In genomic region chr16:50336884-50337283, GRCh38 we compare ENCODE assay signal across 27 cellular contexts. TPM values are rescaled to one million over a fixed set of nuclear protein-coding genes. Genes with fewer than 3 reads are reported as not detected.
DNase-seq lines count a peak whose midpoint lies in the region; ATAC-seq, FAIRE-seq and TF ChIP-seq lines count a peak whose summit lies in the region.
"Had no signal": no experiment of that assay in that cellular context is flagged by ENCODE, and none has a peak within 500 bp of the region (broad histone marks: within the 10 kb centered on the region; RNA-seq: fewer than 3 reads in every experiment).

No MANE protein-coding gene starts in this region.

- peaks cover 0 to 4% of the 10 kb centered on the region in 2 donors for H3K9me3 Mint-ChIP-seq in activated naive CD4-positive, alpha-beta T cell treated with anti-CD3 and anti-CD28 coated beads, Interleukin-2, amount 50 U/mL, for 72 hours
- H3K9me3 Mint-ChIP-seq in activated CD8-positive, alpha-beta T cell treated with anti-CD3 and anti-CD28 coated beads for 36 hours = no peaks in the 10 kb centered on the region
- H3K9me3 Mint-ChIP-seq: GM23338, neural progenitor cell had no signal

- no peak for TF ChIP-seq RAD21 in HepG2 (CRISPR knock-in tag; IDR thresholded peaks at IDR 0.05)

- no peak for TF ChIP-seq CTCF in activated CD8-positive, alpha-beta T cell treated with anti-CD3 and anti-CD28 coated beads for 36 hours (IDR thresholded peaks at IDR 0.05)
- TF ChIP-seq CTCF in HepG2 (CRISPR knock-in tag; IDR thresholded peaks at IDR 0.05) = no peak

- no peak for TF ChIP-seq POLR2A in HepG2 (IDR thresholded peaks at IDR 0.05; ENCODE audit: insufficient read depth in 1 of 2, low read depth in 2 of 2, low read length in 2 of 2)

- FAIRE-seq in HepG2 (lab: Jason Lieb, UNC) = no peak
- FAIRE-seq: bronchial epithelial cell, GM18507 had no signal

- no peak overlapping the region for H3K9ac ChIP-seq in HepG2 (ENCODE audit: insufficient read depth, low read depth, low read length)
- H3K9ac ChIP-seq: BLaER1 treated with 17β-estradiol and CSF1 and Interleukin-3, amounts not matched to agents 10 nM and 100 nM; neural progenitor cell had no signal

- H3K27me3 Mint-ChIP-seq in activated CD8-positive, alpha-beta T cell treated with anti-CD3 and anti-CD28 coated beads for 36 hours = no peaks in the 10 kb centered on the region

- H4K20me1 ChIP-seq in HepG2 (ENCODE audit: insufficient read depth, low read length) = no peaks in the 10 kb centered on the region

- H3K9me3 ChIP-seq in HepG2 (ENCODE audit: low read length) = no peaks in the 10 kb centered on the region
- H3K9me3 ChIP-seq in MG63 = no peaks in the 10 kb centered on the region
- H3K9me3 ChIP-seq: BLaER1 treated with 17β-estradiol and CSF1 and Interleukin-3, amounts not matched to agents 10 nM and 100 nM; spleen had no signal

- H3K36me3 Mint-ChIP-seq in activated naive CD4-positive, alpha-beta T cell treated with anti-CD3 and anti-CD28 coated beads, Interleukin-2, amount 50 U/mL, for 72 hours = peaks cover 23 to 28% of the 10 kb centered on the region in 2 donors
- H3K36me3 Mint-ChIP-seq in activated CD8-positive, alpha-beta T cell treated with anti-CD3 and anti-CD28 coated beads for 36 hours (ENCODE audit: low read depth) = peaks cover 44% of the 10 kb centered on the region

- H3K4me1 Mint-ChIP-seq in activated CD8-positive, alpha-beta T cell treated with anti-CD3 and anti-CD28 coated beads for 36 hours (ENCODE audit: low read depth) = peaks cover 52% of the 10 kb centered on the region
- H3K4me1 Mint-ChIP-seq: GM23338, neural progenitor cell had no signal

- H3K27ac ChIP-seq in HepG2 (ENCODE audit: extremely low read length, insufficient read depth, low read length) = no peak overlapping the region
- H3K27ac ChIP-seq: BLaER1 treated with 17β-estradiol and CSF1 and Interleukin-3, amounts not matched to agents 10 nM and 100 nM; neural progenitor cell; SK-N-MC had no signal

- H3K4me2 ChIP-seq in HepG2 (ENCODE audit: low read depth, low read length) = no peak overlapping the region
- H3K4me2 ChIP-seq: GM23338, neural progenitor cell had no signal

- no peak overlapping the region for H3K4me3 ChIP-seq in HepG2 (replicated peaks in 1 of 3; ENCODE audit: insufficient read depth in 1 of 3, low read depth in 2 of 3, low read length in 3 of 3)
- H3K4me3 ChIP-seq in MG63 = no peak overlapping the region
- H3K4me3 ChIP-seq: BLaER1 treated with 17β-estradiol and CSF1 and Interleukin-3, amounts not matched to agents 10 nM and 100 nM; coronary artery; GM23338; neural progenitor cell; SK-N-MC; spleen had no signal

- ATAC-seq in activated naive CD4-positive, alpha-beta T cell treated with anti-CD3 and anti-CD28 coated beads, Interleukin-2, amount 50 U/mL, for 72 hours = no peak
- no peak for ATAC-seq in activated CD8-positive, alpha-beta T cell treated with anti-CD3 and anti-CD28 coated beads for 36 hours
- ATAC-seq in HepG2 = peak; percentile 56; the same call in 2 of the 3 replicates
- ATAC-seq: GM23338, right cardiac atrium had no signal

- no peak overlapping the region for H3K4me3 Mint-ChIP-seq in activated CD8-positive, alpha-beta T cell treated with anti-CD3 and anti-CD28 coated beads for 36 hours
- H3K4me3 Mint-ChIP-seq: GM23338, neural progenitor cell had no signal

- in situ Hi-C loops in HepG2 (cut with HindIII; ENCODE audit: extremely low pct_ligation_motif_present, low pct_unique_long_range_greater_than_20kb) = no loop called here

- H3K36me3 ChIP-seq in HepG2 (replicated peaks in 1 of 2; ENCODE audit: control insufficient read depth in 1 of 2, insufficient read depth in 2 of 2, low read length in 2 of 2) = peaks cover 16 to 59% of the 10 kb centered on the region in 2 experiments
- peaks cover 7% of the 10 kb centered on the region for H3K36me3 ChIP-seq in MG63

- peaks cover 23% of the 10 kb centered on the region for H3K4me1 ChIP-seq in HepG2 (ENCODE audit: insufficient read depth, low read length)
- H3K4me1 ChIP-seq: neural progenitor cell had no signal

- no peak for DNase-seq in activated naive CD4-positive, alpha-beta T cell treated with anti-CD3 and anti-CD28 coated beads, Interleukin-2, amount 50 U/mL, for 72 hours (ENCODE audit: low spot score in 2 of 2)
- no peak for DNase-seq in activated naive CD4-positive, alpha-beta T cell treated with anti-CD3 and anti-CD28 coated beads, Interleukin-2, amount 50 U/mL, for 16 hours
- no peak for DNase-seq in activated CD8-positive, alpha-beta T cell treated with anti-CD3 and anti-CD28 coated beads for 36 hours
- no peak for DNase-seq in HepG2 (ENCODE audit: low spot score)
- no peak for DNase-seq in MG63
- DNase-seq in NCI-H1436 treated with DMSO at 0.1 percent for 48 hours (lab: John Stamatoyannopoulos, UW) = no peak
- no peak for DNase-seq in activated T-cell treated with anti-CD3 and anti-CD28 coated beads for 4 hours
- no peak for DNase-seq in NCI-H526 (lab: John Stamatoyannopoulos, UW)
- DNase-seq: activated CD4-positive, alpha-beta T cell treated with anti-CD3 and anti-CD28 coated beads, Interleukin-2, amount 50 U/mL, for 1 hour; activated CD8-positive, alpha-beta memory T cell treated with anti-CD3 and anti-CD28 coated beads, Interleukin-2, amount 50 U/mL, for 48 hours; activated gamma-delta T cell; amygdala; Calu3; foreskin fibroblast; NCI-H1436; NCI-H446 treated with DMSO at 0.1 percent for 48 hours; posterior cingulate gyrus; right cardiac atrium; spleen; stimulated activated CD4-positive, alpha-beta T cell treated with anti-CD3 and anti-CD28 coated beads, Interleukin-2, amount 100 ng/mL, for 48 hours had no signal

- H2AFZ ChIP-seq in HepG2 (ENCODE audit: low read length) = no peak overlapping the region
- H2AFZ ChIP-seq: GM23338, neural progenitor cell had no signal

- H3K27me3 ChIP-seq in HepG2 (ENCODE audit: control insufficient read depth in 1 of 2, insufficient read depth in 2 of 2, low read length in 2 of 2) (no peaks in the 10 kb centered on the region), MG63 (no peaks in the 10 kb centered on the region)
- H3K27me3 ChIP-seq: BLaER1 treated with 17β-estradiol and CSF1 and Interleukin-3, amounts not matched to agents 10 nM and 100 nM; neural progenitor cell; spleen had no signal

- TF ChIP-seq EP300 in HepG2 (IDR thresholded peaks at IDR 0.05; ENCODE audit: low read depth in 2 of 2, low read length in 2 of 2) = no peak
- no peak for TF ChIP-seq EP300 in HepG2 (CRISPR knock-in tag; IDR thresholded peaks at IDR 0.05; ENCODE audit: borderline replicate concordance)

- CTCF ChIA-PET in activated CD8-positive, alpha-beta T cell treated with anti-CD3 and anti-CD28 coated beads for 36 hours (lab: Charles Lee) = interaction anchor here (0.8 to 10.3 kb wide), 4 partner anchors 10 to 470 kb away, joined by 3 to 95 read pairs (median 4); no protein-coding TSS in a partner anchor
- CTCF ChIA-PET in HepG2 (lab: Yijun Ruan, JAX; ENCODE audit: low intra/inter-chr PET ratio, low total read pairs) = no interaction called here

- POLR2A ChIA-PET in activated CD8-positive, alpha-beta T cell treated with anti-CD3 and anti-CD28 coated beads for 36 hours (lab: Charles Lee) = interaction anchor here (0.7 kb wide), 1 partner anchor 76 kb away, joined by 3 read pairs; no protein-coding TSS in a partner anchor
- POLR2A ChIA-PET in HepG2 (lab: Yijun Ruan, JAX) = no interaction called here

- H3K79me2 ChIP-seq in HepG2 (ENCODE audit: insufficient read depth, low read length) = no peaks in the 10 kb centered on the region

- BruUV-seq in HepG2 (replicated peaks; lab: Mats Ljungman, UMichigan) = no TSS peak

- peak overlapping the region; percentile 98 to 99 for H3K27ac Mint-ChIP-seq in activated naive CD4-positive, alpha-beta T cell treated with anti-CD3 and anti-CD28 coated beads, Interleukin-2, amount 50 U/mL, for 72 hours
- peak overlapping the region; percentile 93 for H3K27ac Mint-ChIP-seq in activated CD8-positive, alpha-beta T cell treated with anti-CD3 and anti-CD28 coated beads for 36 hours
- H3K27ac Mint-ChIP-seq: GM23338, neural progenitor cell had no signal

- intact Hi-C loops in activated CD8-positive, alpha-beta T cell treated with anti-CD3 and anti-CD28 coated beads for 36 hours (cut with micrococcal nuclease) = loop anchor here (5.0 kb wide), 1 partner anchor 60 kb away; no protein-coding TSS in a partner anchor
- intact Hi-C loops in HepG2 (cut with micrococcal nuclease; ENCODE audit: unreplicated experiment) = no loop called here

- 86% methylated on average over 1 of the region's 1 CpG for WGBS in HepG2 (ENCODE audit: low lambda C conversion rate)

TF ChIP-seq in HepG2, 621 proteins besides CTCF, POLR2A, EP300 and RAD21 (continues in another document):
- TF ChIP-seq ZNF629 (CRISPR knock-in tag; conservative IDR thresholded peaks at IDR 0.05) = 0 out of 2 replicates have a peak, but pooled peaks have one; percentile 33

RNA-seq across cellular contexts. Expression of gene BRD7, which starts 31.9 kb away (rescaled TPM):
- 10 to 100 TPM; 71.5 to 84.9 TPM for total RNA-seq in activated naive CD4-positive, alpha-beta T cell treated with anti-CD3 and anti-CD28 coated beads, Interleukin-2, amount 50 U/mL, for 72 hours
- total RNA-seq in activated CD8-positive, alpha-beta T cell treated with anti-CD3 and anti-CD28 coated beads for 36 hours = 10 to 100 TPM; 76.2 to 93.4 TPM
- 149 and 169 TPM in 2 replicates for total RNA-seq in HepG2 (2016; rRNA removed; fragmentation: Illumina TruSeq; extraction: Trizol)
- 102 and 109 TPM in 2 replicates for total RNA-seq in HepG2 (2016; cell fraction: cytosol; rRNA removed; fragmentation: Illumina TruSeq; extraction: Trizol; ENCODE audit: low read depth)
- 149 and 160 TPM in 2 replicates for total RNA-seq in HepG2 (2016; cell fraction: insoluble cytoplasmic fraction; rRNA removed; fragmentation: Illumina TruSeq; extraction: Trizol)
- 211 and 234 TPM in 2 replicates for total RNA-seq in HepG2 (2016; cell fraction: membrane; rRNA removed; fragmentation: Illumina TruSeq; extraction: Trizol)
- total RNA-seq in HepG2 (2016; cell fraction: nucleus; rRNA removed; fragmentation: Illumina TruSeq; extraction: Trizol) = 80.9 and 96.6 TPM in 2 replicates
- 68.3 and 82.3 TPM in 2 replicates for polyA plus RNA-seq in HepG2 (2011; rRNA removed)
- polyA plus RNA-seq in HepG2 (2011; cell fraction: cytosol; rRNA removed) = 30.2 and 39.5 TPM in 2 replicates
- 39.2 and 41.3 TPM in 2 replicates for polyA plus RNA-seq in HepG2 (2011; cell fraction: nucleus; rRNA removed)
- polyA plus RNA-seq in HepG2 (2012) = 76.6 and 93.4 TPM in 2 replicates
- polyA plus RNA-seq in HepG2 (2016; cell fraction: cytosol; fragmentation: Illumina TruSeq; extraction: Trizol; ENCODE audit: low read depth) = 116 and 129 TPM in 2 replicates
- 172 and 183 TPM in 2 replicates for polyA plus RNA-seq in HepG2 (2016; cell fraction: insoluble cytoplasmic fraction; fragmentation: Illumina TruSeq; extraction: Trizol; ENCODE audit: low read depth)
- polyA plus RNA-seq in HepG2 (2016; cell fraction: membrane; fragmentation: Illumina TruSeq; extraction: Trizol; ENCODE audit: low read depth) = 185 and 200 TPM in 2 replicates
- polyA plus RNA-seq in HepG2 (2016; cell fraction: nucleus; fragmentation: Illumina TruSeq; extraction: Trizol; ENCODE audit: insufficient read depth, low read depth) = 132 and 135 TPM in 2 replicates
- 44.7 and 45.9 TPM in 2 replicates for polyA minus RNA-seq in HepG2 (2011; rRNA and poly(A)+ RNA removed; ENCODE audit: low replicate concordance)
- polyA minus RNA-seq in HepG2 (2011; cell fraction: cytosol; rRNA and poly(A)+ RNA removed) = 31.4 and 39.7 TPM in 2 replicates
- polyA minus RNA-seq in HepG2 (2011; cell fraction: nucleus; rRNA and poly(A)+ RNA removed) = 67.1 and 72.9 TPM in 2 replicates
- 23.6 and 39.1 TPM in 2 replicates for total RNA-seq in MG63 (2014; rRNA removed; shearing (Covaris generic); ENCODE audit: low replicate concordance)
